14 cellular contexts compared by ENCODE assay signal in genomic region chr7:117588352-117588794, GRCh38.
DNase-seq lines count a peak whose midpoint lies in the region; ATAC-seq and TF ChIP-seq lines count a peak whose summit lies in the region.
"Had no signal": no experiment of that assay in that cellular context is flagged by ENCODE, and none has a peak within 500 bp of the region (broad histone marks: within the 10 kb centered on the region; RNA-seq: fewer than 3 reads in every experiment).

No MANE protein-coding gene starts in this region.

- H3K23ac ChIP-seq in mesenchymal stem cell (ENCODE audit: low read length in 2 of 2): no peak overlapping the region

- no peak overlapping the region for H4K8ac ChIP-seq in mesenchymal stem cell (ENCODE audit: low read length)

- H3K9ac ChIP-seq in mesenchymal stem cell (ENCODE audit: low read length): no peak overlapping the region

- H2BK5ac ChIP-seq in mesenchymal stem cell (ENCODE audit: low read depth, low read length, poor library complexity, severe bottlenecking): no peak overlapping the region

- H4K91ac ChIP-seq in mesenchymal stem cell (ENCODE audit: low read length): no peak overlapping the region

- H3K4me2 ChIP-seq in mesenchymal stem cell (ENCODE audit: low read length, poor library complexity, severe bottlenecking): no peak overlapping the region

- no peaks in the 10 kb centered on the region for H3K79me1 ChIP-seq in mesenchymal stem cell (replicated peaks; ENCODE audit: low read length, poor library complexity, severe bottlenecking)

- peak; percentile 61 for DNase-seq in amniotic epithelial cell (ENCODE audit: low read depth)
- DNase-seq in mesenchymal stem cell: peak; percentile 61
- DNase-seq in DMS153 (lab: John Stamatoyannopoulos, UW): no peak
- DNase-seq in NCI-H446 treated with DMSO at 0.1 percent for 48 hours (lab: John Stamatoyannopoulos, UW): no peak
- DNase-seq in ovary: no peak
- no peak for DNase-seq in Kasumi-1 (lab: John Stamatoyannopoulos, UW)
- DNase-seq: cortex of kidney; EL; heart right ventricle; NCI-H1436 treated with DMSO at 0.1 percent for 48 hours; stimulated activated naive CD4-positive, alpha-beta T cell had no signal

- H3K36me3 ChIP-seq in mesenchymal stem cell (ENCODE audit: control insufficient read depth in 1 of 2, insufficient read depth in 2 of 2, low read depth in 1 of 2, low read length in 2 of 2) (no peaks in the 10 kb centered on the region), ovary (no peaks in the 10 kb centered on the region)
- H3K36me3 ChIP-seq: heart right ventricle had no signal

- no peak overlapping the region for H2BK15ac ChIP-seq in mesenchymal stem cell (ENCODE audit: low read depth, poor library complexity, severe bottlenecking)

- WGBS in mesenchymal stem cell: 20% methylated on average over 1 of the region's 1 CpG
- 3 to 22% (median 3%) methylated on average over 1 of the region's 1 CpG for WGBS in ovary, 3 donors

- no peak overlapping the region for H2AK5ac ChIP-seq in mesenchymal stem cell (ENCODE audit: low read length, severe bottlenecking)

- H3K4me3 ChIP-seq in mesenchymal stem cell (ENCODE audit: insufficient read depth in 1 of 2, low read depth in 1 of 2, low read length in 2 of 2) (no peak overlapping the region), ovary (no peak overlapping the region)
- H3K4me3 ChIP-seq: heart right ventricle had no signal

- H3K9me3 ChIP-seq in mesenchymal stem cell (ENCODE audit: control insufficient read depth, low read length) (no peaks in the 10 kb centered on the region), ovary (no peaks in the 10 kb centered on the region)
- H3K9me3 ChIP-seq: heart right ventricle had no signal

- H2AFZ ChIP-seq in mesenchymal stem cell (ENCODE audit: low read depth, low read length): no peak overlapping the region

- TF ChIP-seq EP300 in ovary (IDR thresholded peaks at IDR 0.05): no peak

- intact Hi-C loops in ovary (cut with DNase I): loop anchor here in 1 of 4 donors (5.0 kb wide), 1 partner anchor 1074 kb away; no protein-coding TSS in a partner anchor

- TF ChIP-seq POLR2A in ovary (IDR thresholded peaks at IDR 0.05): no peak

- no peak for TF ChIP-seq CTCF in ovary (IDR thresholded peaks at IDR 0.05)

- H3K27me3 ChIP-seq in mesenchymal stem cell (ENCODE audit: control insufficient read depth in 1 of 2, insufficient read depth in 1 of 2, low read length in 2 of 2): no peaks in the 10 kb centered on the region
- H3K27me3 ChIP-seq in ovary: no peaks in the 10 kb centered on the region
- H3K27me3 ChIP-seq: heart right ventricle had no signal

- no peak overlapping the region for H3K18ac ChIP-seq in mesenchymal stem cell (ENCODE audit: low read depth in 1 of 2, low read length in 2 of 2)

- peak; percentile 60 for ATAC-seq in GM18511 (IDR thresholded peaks at IDR 0.05; ENCODE audit: unreplicated experiment)
- peak; percentile 81 for ATAC-seq in HG03439 (IDR thresholded peaks at IDR 0.05; ENCODE audit: unreplicated experiment)
- ATAC-seq: activated T-helper 17 cell treated with anti-CD3 and anti-CD28 coated beads, Interleukin-2, amount 50 U/mL, for 72 hours; heart right ventricle had no signal

- no peak overlapping the region for H3K4ac ChIP-seq in mesenchymal stem cell (ENCODE audit: low read depth in 1 of 2, low read length in 2 of 2)

- H3K27ac ChIP-seq in mesenchymal stem cell (ENCODE audit: low read length, poor library complexity, severe bottlenecking): no peak overlapping the region
- no peak overlapping the region for H3K27ac ChIP-seq in ovary
- H3K27ac ChIP-seq: heart right ventricle had no signal

- H3K4me1 ChIP-seq in mesenchymal stem cell (ENCODE audit: control insufficient read depth, insufficient read depth, low read depth, low read length) (no peaks in the 10 kb centered on the region), ovary (ENCODE audit: insufficient read depth) (no peaks in the 10 kb centered on the region)
- H3K4me1 ChIP-seq: heart right ventricle had no signal

- H2BK120ac ChIP-seq in mesenchymal stem cell (ENCODE audit: low read depth, low read length): no peak overlapping the region

- no peak overlapping the region for H2BK12ac ChIP-seq in mesenchymal stem cell (ENCODE audit: low read length in 2 of 2)

- H3K14ac ChIP-seq in mesenchymal stem cell (ENCODE audit: low read length in 2 of 2): no peak overlapping the region

Comparison
In these comparisons a context has a peak if more than half of its experiments do, and no peak if none do; other contexts are left out.
1. DNase-seq: peak in amniotic epithelial cell (single experiment) and mesenchymal stem cell (single experiment); none in DMS153 (single experiment), NCI-H446 treated with DMSO at 0.1 percent for 48 hours (single experiment), ovary (0 of 5) and Kasumi-1 (0 of 2).